Comparison of ENCODE assay signal across 9 cellular contexts in the genomic region with DNA sequence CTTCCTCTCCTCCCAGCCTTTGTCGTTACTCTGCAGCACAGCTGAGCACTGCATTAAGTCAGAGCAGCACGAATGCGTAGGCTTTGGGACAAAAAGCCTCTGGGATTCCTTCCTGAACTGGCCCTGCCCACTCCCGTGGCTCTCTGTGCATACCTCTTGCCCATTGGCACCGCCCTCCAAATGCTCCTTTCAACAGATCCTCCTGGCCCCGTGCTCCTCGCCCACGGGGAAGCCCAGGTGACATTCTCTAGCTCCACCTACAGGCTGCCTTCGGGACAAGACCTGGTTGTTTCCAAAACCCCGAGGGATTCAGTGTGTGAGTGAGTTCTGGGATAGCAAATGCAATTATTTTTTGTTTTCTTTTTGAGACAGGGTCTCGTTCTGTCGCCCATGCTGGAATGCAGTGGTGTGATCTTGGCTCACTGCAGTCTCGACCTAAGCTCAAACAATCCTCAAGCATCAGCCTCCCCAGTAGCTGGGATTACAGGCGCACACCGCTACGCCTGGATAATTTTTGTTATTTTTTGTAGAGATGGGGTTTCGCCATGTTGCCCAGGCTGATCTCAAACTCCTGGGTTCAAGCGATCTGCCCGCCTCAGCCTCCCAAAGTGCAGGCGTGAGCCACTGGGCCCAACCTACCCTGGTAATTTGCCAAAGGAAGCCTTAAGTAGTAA. TPM values are rescaled to one million over a fixed set of nuclear protein-coding genes. Genes with fewer than 3 reads are reported as not detected.
DNase-seq lines count a peak whose midpoint lies in the region; ATAC-seq and FAIRE-seq lines count a peak whose summit lies in the region.
"Had no signal": no experiment of that assay in that cellular context is flagged by ENCODE, and none has a peak within 500 bp of the region (broad histone marks: within the 10 kb centered on the region; RNA-seq: fewer than 3 reads in every experiment).

No MANE protein-coding gene starts in this region.

- no peaks in the 10 kb centered on the region for H3K9me3 ChIP-seq in NT2/D1 (ENCODE audit: insufficient read depth, low read length)

- H3K36me3 ChIP-seq in NT2/D1 (ENCODE audit: insufficient read depth, insufficient read length, low read length), result peaks cover 29% of the 10 kb centered on the region

- DNase-seq in DMS153 treated with DMSO at 0.1 percent for 48 hours (lab: John Stamatoyannopoulos, UW; ENCODE audit: unreplicated experiment) (peak; percentile 40), HTR-8/SVneo (ENCODE audit: insufficient read length, low spot score) (peak; percentile 91), NT2/D1 (ENCODE audit: low read depth, low spot score) (peak; percentile 70), myocyte (ENCODE audit: low read depth) (peak; percentile 70)
- DNase-seq in activated T-cell treated with anti-CD3 and anti-CD28 coated beads, Interleukin-2, amount 50 U/mL, for 1 hour, result peak; percentile 72
- peak; percentile 34 for DNase-seq in stimulated activated CD8-positive, alpha-beta memory T cell treated with anti-CD3 and anti-CD28 coated beads, Interleukin-7, amount 100 ng/mL, for 24 hours (ENCODE audit: low read depth)

- ATAC-seq in esophagus mucosa (peak; percentile 98), HG02981 (IDR thresholded peaks at IDR 0.05; ENCODE audit: unreplicated experiment) (no peak)

- no peaks in the 10 kb centered on the region for H3K27me3 ChIP-seq in NT2/D1 (ENCODE audit: insufficient read depth, insufficient read length)

- no peak overlapping the region for H3K4me3 ChIP-seq in NT2/D1 (ENCODE audit: insufficient read length, low read depth)

- H3K9ac ChIP-seq in NT2/D1 (ENCODE audit: insufficient read length, low read depth), result no peak overlapping the region

- peak; percentile 80 for FAIRE-seq in HTR-8/SVneo (lab: Jason Lieb, UNC)
- FAIRE-seq: endometrium had no signal

- H3K4me1 ChIP-seq in NT2/D1 (ENCODE audit: insufficient read depth, insufficient read length), result peaks cover 8% of the 10 kb centered on the region

RNA-seq across cellular contexts. Expression of a gene that starts 17.9 kb away (rescaled TPM):
- 0.16 TPM for total RNA-seq in esophagus mucosa
- 0.56 and 5.5 TPM in 2 replicates for total RNA-seq in myocyte
- 0.63 TPM for polyA plus RNA-seq in myocyte (2012)

RNA-seq across cellular contexts. Expression of a gene that starts 31.9 kb away (rescaled TPM):
- total RNA-seq in esophagus mucosa (not detected), myocyte (not detected in 2 replicates)
- not detected for polyA plus RNA-seq in myocyte (2012)

Comparison
In these comparisons a context has a peak if more than half of its experiments do, and no peak if none do; other contexts are left out.
1. DNase-seq: peak in every context shown above with its lines; median percentile 91 in HTR-8/SVneo; 72 in activated T-cell treated with anti-CD3 and anti-CD28 coated beads, Interleukin-2, amount 50 U/mL, for 1 hour; 70 in NT2/D1; 70 in myocyte; 40 in DMS153 treated with DMSO at 0.1 percent for 48 hours; 34 in stimulated activated CD8-positive, alpha-beta memory T cell treated with anti-CD3 and anti-CD28 coated beads, Interleukin-7, amount 100 ng/mL, for 24 hours.